8 cellular contexts compared by ENCODE assay signal in the genomic region with DNA sequence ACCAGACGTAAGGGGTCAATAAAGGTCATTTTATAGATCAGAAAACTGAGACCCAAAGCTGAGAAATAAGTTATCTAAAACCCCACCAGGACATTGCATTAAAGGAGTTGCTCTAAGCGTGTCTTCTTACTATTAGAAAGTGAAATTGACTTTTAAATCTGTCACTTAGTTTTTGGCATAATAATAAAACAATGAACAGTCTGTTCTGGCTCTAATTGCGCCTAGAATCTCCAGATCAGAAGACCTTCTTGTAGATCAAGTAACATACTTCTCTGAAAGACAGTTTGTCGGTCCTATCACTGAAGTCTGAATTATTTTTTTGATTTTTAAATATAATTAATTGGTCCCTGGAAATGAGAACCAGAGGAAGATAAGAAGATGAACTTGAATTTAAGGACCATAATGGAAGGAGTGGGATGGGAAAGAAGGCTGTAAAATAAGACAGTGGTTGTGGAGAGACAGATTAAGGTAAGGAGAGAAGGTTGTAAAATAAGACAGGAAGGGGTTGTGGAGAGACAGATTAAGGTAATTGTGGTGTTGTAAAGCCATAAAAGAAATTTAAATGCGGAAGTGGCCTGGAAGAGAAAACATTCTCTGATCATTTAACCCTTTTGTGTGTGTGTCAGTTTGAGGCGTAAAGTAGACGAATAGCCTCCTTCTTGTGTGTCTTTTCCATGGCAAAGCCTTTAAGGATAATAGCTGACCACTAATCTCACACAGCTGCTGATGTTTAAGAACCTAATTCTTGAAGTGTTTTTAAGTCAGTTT. TPM values are rescaled to one million over a fixed set of nuclear protein-coding genes. Genes with fewer than 3 reads are reported as not detected.
DNase-seq lines count a peak whose midpoint lies in the region; FAIRE-seq and TF ChIP-seq lines count a peak whose summit lies in the region.

No MANE protein-coding gene starts in this region.

- TF ChIP-seq CTCF in GM12865 (IDR thresholded peaks at IDR 0.05; ENCODE audit: insufficient read depth, low read depth, low read length, missing control alignments) (no peak), mammary epithelial cell (conservative IDR thresholded peaks at IDR 0.05 in 1 of 2, IDR thresholded peaks at IDR 0.05 in 1 of 2; ENCODE audit: extremely low read depth in 1 of 2, insufficient read depth in 1 of 2, low read depth in 1 of 2, low read length in 2 of 2) (no peak), neutrophil (IDR thresholded peaks at IDR 0.05) (no peak)

- no peaks in the 10 kb centered on the region for H3K27me3 ChIP-seq in mammary epithelial cell (ENCODE audit: insufficient read depth, low read length)
- H3K27me3 ChIP-seq in neutrophil, result no peaks in the 10 kb centered on the region

- dilution Hi-C loops in mammary epithelial cell (cut with HindIII; ENCODE audit: low sequenced_read_pairs), result no loop called here

- 68% methylated on average over 7 of the region's 7 CpGs for WGBS in mammary epithelial cell (ENCODE audit: low coverage, missing lambda C conversion rate)

- intact Hi-C loops in mammary epithelial cell (cut with micrococcal nuclease), result no loop called here

- H3K9ac ChIP-seq in mammary epithelial cell (ENCODE audit: insufficient read depth, low read length), result no peak overlapping the region

- no peaks in the 10 kb centered on the region for H4K20me1 ChIP-seq in mammary epithelial cell (ENCODE audit: insufficient read depth, low read length)

- in situ Hi-C loops in mammary epithelial cell (cut with MboI; ENCODE audit: low sequenced_read_pairs in 2 of 2), result no loop called here

- no peak overlapping the region for H2AFZ ChIP-seq in mammary epithelial cell (ENCODE audit: low read depth, low read length)

- DNase-seq in GM12865 (ENCODE audit: low read depth) (peak; percentile 34), NCI-H82 (lab: John Stamatoyannopoulos, UW) (peak; percentile 34), mammary epithelial cell (no peak), AG08395 (ENCODE audit: low spot score) (no peak), cerebellar nuclear complex (lab: John Stamatoyannopoulos, UW) (no peak), SKM-1 treated with dmso at 0.1 percent for 144 hours (lab: John Stamatoyannopoulos, UW; ENCODE audit: unreplicated experiment) (no peak), frontal cortex (ENCODE audit: low spot score in 2 of 2) (no peak)

- H3K79me2 ChIP-seq in mammary epithelial cell (ENCODE audit: insufficient read depth, low read length), result peaks cover 100% of the 10 kb centered on the region

- FAIRE-seq in frontal cortex (lab: Jason Lieb, UNC), result no peak

- peak overlapping the region; percentile 81 for H3K4me2 ChIP-seq in mammary epithelial cell (ENCODE audit: insufficient read depth, low read depth, low read length)

- BruUV-seq in mammary epithelial cell (replicated peaks; lab: Mats Ljungman, UMichigan), result no TSS peak

- H3K36me3 ChIP-seq in mammary epithelial cell (ENCODE audit: insufficient read depth, low read length) (peaks cover 2% of the 10 kb centered on the region), neutrophil (no peaks in the 10 kb centered on the region)

- CTCF ChIA-PET in mammary epithelial cell (lab: Charles Lee; ENCODE audit: low non-redundant PET), result no interaction called here

- H3K4me3 ChIP-seq in GM12865 (ENCODE audit: low read depth, low read length) (peak overlapping the region; percentile 59), mammary epithelial cell (replicated peaks in 1 of 3; ENCODE audit: insufficient read depth in 1 of 3, low read depth in 2 of 3, low read length in 3 of 3) (peak overlapping the region in 2 of 3 experiments; percentile 39 to 47), neutrophil (ENCODE audit: low read depth in 1 of 2, low read length in 1 of 2) (peak overlapping the region in 1 of 2 experiments; percentile 16)

- peak overlapping the region; percentile 33 for H3K27ac ChIP-seq in mammary epithelial cell (ENCODE audit: insufficient read depth, low read depth, low read length)
- H3K27ac ChIP-seq in neutrophil, result peak overlapping the region; percentile 69

- H3K4me1 ChIP-seq in mammary epithelial cell (ENCODE audit: insufficient read depth, low read length), result peaks cover 48% of the 10 kb centered on the region
- H3K4me1 ChIP-seq in neutrophil (ENCODE audit: control insufficient read depth in 1 of 2, insufficient read depth in 1 of 2, low read depth in 1 of 2, low read length in 1 of 2), result peaks cover 58 to 59% of the 10 kb centered on the region in 2 experiments

- H3K9me3 ChIP-seq in mammary epithelial cell (replicated peaks; ENCODE audit: insufficient read depth, low read length) (no peaks in the 10 kb centered on the region), neutrophil (no peaks in the 10 kb centered on the region)

RNA-seq across cellular contexts. Expression of a gene that starts 20.0 kb away (rescaled TPM):
- total RNA-seq in mammary epithelial cell (10 to 100 TPM; 13.2 to 92.0 TPM), frontal cortex (26.5 TPM)
- 10.6 TPM for polyA plus RNA-seq in mammary epithelial cell
- 21.7 TPM for polyA minus RNA-seq in mammary epithelial cell

Comparison
In these comparisons a context has a peak if more than half of its experiments do, and no peak if none do; other contexts are left out.
1. DNase-seq: peak in GM12865 (single experiment) and NCI-H82 (single experiment); none in mammary epithelial cell (single experiment), AG08395 (single experiment), cerebellar nuclear complex (0 of 2), SKM-1 treated with dmso at 0.1 percent for 144 hours (single experiment) and frontal cortex (0 of 2).